Comparison of ENCODE assay signal across 8 cellular contexts in genomic region chr19:18280247-18281081, GRCh38. TPM values are rescaled to one million over a fixed set of nuclear protein-coding genes. Genes with fewer than 3 reads are reported as not detected.
DNase-seq lines count a peak whose midpoint lies in the region; ATAC-seq and TF ChIP-seq lines count a peak whose summit lies in the region.

No MANE protein-coding gene starts in this region.

- ATAC-seq in HG02840 (IDR thresholded peaks at IDR 0.05; ENCODE audit: low FRiP score, unreplicated experiment) (peak; percentile 21), right lobe of liver (peak; percentile 26 to 62 (median 51)), GM21529 (IDR thresholded peaks at IDR 0.05; ENCODE audit: unreplicated experiment) (no peak)

- no peaks in the 10 kb centered on the region for H3K9me3 ChIP-seq in right lobe of liver

- H3K4me3 ChIP-seq in GM08714 (ENCODE audit: low read length): peak overlapping the region; percentile 90
- H3K4me3 ChIP-seq in dorsolateral prefrontal cortex: peak overlapping the region; percentile 67 to 100 (median 98)
- H3K4me3 ChIP-seq in right lobe of liver: peak overlapping the region; percentile 82 to 93 (median 93)

- H3K27ac ChIP-seq in dorsolateral prefrontal cortex: peak overlapping the region; percentile 92 to 100 (median 100)
- H3K27ac ChIP-seq in right lobe of liver: peak overlapping the region; percentile 100

- peak; percentile 85 for TF ChIP-seq POLR2A in right lobe of liver (IDR thresholded peaks at IDR 0.05)

- H3K36me3 ChIP-seq in right lobe of liver: peaks cover 0 to 8% (median 0%) of the 10 kb centered on the region in 4 donors

- DNase-seq in NCI-H510A treated with DMSO at 0.1 percent for 48 hours (lab: John Stamatoyannopoulos, UW) (peak; percentile 68), dorsolateral prefrontal cortex (peak; percentile 61 to 88 (median 71)), right lobe of liver (peak; percentile 82 to 91 (median 87))
- peak; percentile 59 to 63 for DNase-seq in activated CD4-positive, alpha-beta T cell treated with anti-CD3 and anti-CD28 coated beads, Interleukin-2, amount 50 U/mL, for 4 hours
- peak; percentile 64 to 72 (median 65) for DNase-seq in stimulated activated CD4-positive, alpha-beta T cell treated with anti-CD3 and anti-CD28 coated beads, TNF-alpha, amount 100 ng/mL, for 1 hour (ENCODE audit: low read depth in 3 of 3, low spot score in 1 of 3)

- TF ChIP-seq CTCF in dorsolateral prefrontal cortex (IDR thresholded peaks at IDR 0.05 in 54 of 56, conservative IDR thresholded peaks at IDR 0.05 in 2 of 56; ENCODE audit: low read depth in 1 of 56, partially characterized antibody in 56 of 56) (peak in 10 of 56 donors; percentile 3 to 30 (median 18)), right lobe of liver (IDR thresholded peaks at IDR 0.05) (no peak)

- WGBS in right lobe of liver (ENCODE audit: insufficient coverage, low coverage, low lambda C conversion rate, missing lambda C conversion rate): 0% methylated on average over 1 of the region's 111 CpGs

- H3K4me1 ChIP-seq in right lobe of liver: peaks cover 0 to 45% (median 20%) of the 10 kb centered on the region in 4 donors

- intact Hi-C loops in dorsolateral prefrontal cortex (cut with DNase I): loop anchor here in 1 of 2 donors (1.0 to 2.0 kb wide), 2 partner anchors 24 to 138 kb away; partner anchors contain the start of gene SSBP4
- intact Hi-C loops in right lobe of liver (cut with DNase I): no loop called here

- no peaks in the 10 kb centered on the region for H3K27me3 ChIP-seq in dorsolateral prefrontal cortex
- H3K27me3 ChIP-seq in right lobe of liver: no peaks in the 10 kb centered on the region

RNA-seq across cellular contexts. Expression of gene JUND, which starts 1.0 kb away (rescaled TPM):
- 100 to 1,000 TPM; 163 to 440 (median 240) TPM for total RNA-seq in dorsolateral prefrontal cortex
- 100 to 1,000 TPM in 4 of 6 experiments, 10 to 100 TPM in 2; 29.3 to 188 (median 134) TPM for total RNA-seq in right lobe of liver

RNA-seq across cellular contexts. Expression of gene IQCN, which starts 6.2 kb away (rescaled TPM):
- 10 to 100 TPM in 1 of 120 experiments, 1 to 10 TPM in 119; 1.8 to 14.5 (median 4.1) TPM for total RNA-seq in dorsolateral prefrontal cortex
- total RNA-seq in right lobe of liver: 1 to 10 TPM in 5 of 6 experiments, under 1 TPM in 1; 0.82 to 5.3 (median 2.5) TPM

RNA-seq across cellular contexts. Expression of gene LSM4, which starts 42.4 kb away (rescaled TPM):
- 100 to 1,000 TPM in 6 of 120 experiments, 10 to 100 TPM in 114; 46.4 to 115 (median 74.8) TPM for total RNA-seq in dorsolateral prefrontal cortex
- 100 to 1,000 TPM in 2 of 6 experiments, 10 to 100 TPM in 4; 37.6 to 139 (median 47.3) TPM for total RNA-seq in right lobe of liver

RNA-seq across cellular contexts. Expression of gene PDE4C, which starts 54.2 kb away (rescaled TPM):
- 10 to 100 TPM in 12 of 120 experiments, 1 to 10 TPM in 107, under 1 TPM in 1; 0.81 to 14.6 (median 4.8) TPM for total RNA-seq in dorsolateral prefrontal cortex
- total RNA-seq in right lobe of liver: 1 to 10 TPM in 1 of 6 experiments, under 1 TPM in 5; 0.25 to 1.1 (median 0.57) TPM

RNA-seq across cellular contexts. Expression of gene PGPEP1, which starts 59.9 kb away (rescaled TPM):
- 10 to 100 TPM; 20.4 to 93.6 (median 37.7) TPM for total RNA-seq in dorsolateral prefrontal cortex
- 10 to 100 TPM; 33.0 to 55.5 (median 40.7) TPM for total RNA-seq in right lobe of liver
